1 cellular context compared by ENCODE assay signal in the genomic region with DNA sequence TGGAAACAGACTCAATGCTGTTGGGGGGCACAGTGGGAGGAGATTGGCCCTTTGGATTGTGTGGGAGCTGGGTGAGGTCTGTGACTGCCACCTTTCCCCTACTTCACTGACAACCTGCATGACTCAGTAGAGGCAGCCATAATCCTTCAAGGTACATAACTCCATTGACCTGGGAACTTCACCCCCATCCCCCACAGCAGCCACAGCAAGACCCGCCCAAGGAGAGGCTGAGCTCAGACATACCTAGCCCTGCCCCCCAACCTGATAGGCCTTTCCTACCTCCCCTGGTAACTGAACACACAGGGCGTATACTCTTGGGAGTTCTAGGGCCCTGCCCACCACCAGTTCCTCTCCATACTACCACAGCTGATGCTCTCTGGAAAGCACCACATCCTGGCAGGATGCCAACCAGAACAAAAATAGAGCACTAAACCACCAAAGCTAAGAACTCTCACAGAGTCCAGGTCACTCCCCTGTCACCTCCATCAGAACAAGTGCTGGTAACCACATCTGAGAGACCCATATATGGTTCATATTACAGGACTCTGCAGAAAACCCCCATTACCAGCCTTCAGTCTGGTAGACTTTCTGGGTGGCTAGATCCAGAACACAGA.
TF ChIP-seq lines count a peak whose summit lies in the region.

No MANE protein-coding gene starts in this region.

TF ChIP-seq in GM12878, 131 proteins besides CTCF, POLR2A, EP300 and RAD21 (continued from another document):
- TF ChIP-seq, protein P1, sequence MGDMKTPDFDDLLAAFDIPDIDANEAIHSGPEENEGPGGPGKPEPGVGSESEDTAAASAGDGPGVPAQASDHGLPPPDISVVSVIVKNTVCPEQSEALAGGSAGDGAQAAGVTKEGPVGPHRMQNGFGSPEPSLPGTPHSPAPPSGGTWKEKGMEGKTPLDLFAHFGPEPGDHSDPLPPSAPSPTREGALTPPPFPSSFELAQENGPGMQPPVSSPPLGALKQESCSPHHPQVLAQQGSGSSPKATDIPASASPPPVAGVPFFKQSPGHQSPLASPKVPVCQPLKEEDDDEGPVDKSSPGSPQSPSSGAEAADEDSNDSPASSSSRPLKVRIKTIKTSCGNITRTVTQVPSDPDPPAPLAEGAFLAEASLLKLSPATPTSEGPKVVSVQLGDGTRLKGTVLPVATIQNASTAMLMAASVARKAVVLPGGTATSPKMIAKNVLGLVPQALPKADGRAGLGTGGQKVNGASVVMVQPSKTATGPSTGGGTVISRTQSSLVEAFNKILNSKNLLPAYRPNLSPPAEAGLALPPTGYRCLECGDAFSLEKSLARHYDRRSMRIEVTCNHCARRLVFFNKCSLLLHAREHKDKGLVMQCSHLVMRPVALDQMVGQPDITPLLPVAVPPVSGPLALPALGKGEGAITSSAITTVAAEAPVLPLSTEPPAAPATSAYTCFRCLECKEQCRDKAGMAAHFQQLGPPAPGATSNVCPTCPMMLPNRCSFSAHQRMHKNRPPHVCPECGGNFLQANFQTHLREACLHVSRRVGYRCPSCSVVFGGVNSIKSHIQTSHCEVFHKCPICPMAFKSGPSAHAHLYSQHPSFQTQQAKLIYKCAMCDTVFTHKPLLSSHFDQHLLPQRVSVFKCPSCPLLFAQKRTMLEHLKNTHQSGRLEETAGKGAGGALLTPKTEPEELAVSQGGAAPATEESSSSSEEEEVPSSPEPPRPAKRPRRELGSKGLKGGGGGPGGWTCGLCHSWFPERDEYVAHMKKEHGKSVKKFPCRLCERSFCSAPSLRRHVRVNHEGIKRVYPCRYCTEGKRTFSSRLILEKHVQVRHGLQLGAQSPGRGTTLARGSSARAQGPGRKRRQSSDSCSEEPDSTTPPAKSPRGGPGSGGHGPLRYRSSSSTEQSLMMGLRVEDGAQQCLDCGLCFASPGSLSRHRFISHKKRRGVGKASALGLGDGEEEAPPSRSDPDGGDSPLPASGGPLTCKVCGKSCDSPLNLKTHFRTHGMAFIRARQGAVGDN (IDR thresholded peaks at IDR 0.05) = no peak
- TF ChIP-seq POLR2AphosphoS5 (IDR thresholded peaks at IDR 0.05; ENCODE audit: low read length) (no peak), TCF12 (IDR thresholded peaks at IDR 0.05; ENCODE audit: low read depth, low read length) (no peak), NFIC (IDR thresholded peaks at IDR 0.05; ENCODE audit: low read depth, low read length) (no peak), SUPT20H (IDR thresholded peaks at IDR 0.05; ENCODE audit: borderline replicate concordance, control insufficient read depth, low read depth, low read length) (no peak), HDAC6 (IDR thresholded peaks at IDR 0.05; ENCODE audit: unreplicated experiment) (no peak), CBFB (IDR thresholded peaks at IDR 0.05; ENCODE audit: low read depth) (no peak), ETV6 (conservative IDR thresholded peaks at IDR 0.05 in 1 of 2, IDR thresholded peaks at IDR 0.05 in 1 of 2; ENCODE audit: borderline replicate concordance in 1 of 2, low read depth in 1 of 2) (no peak), DPF2 (IDR thresholded peaks at IDR 0.05) (no peak)
- TF ChIP-seq, protein P2, sequence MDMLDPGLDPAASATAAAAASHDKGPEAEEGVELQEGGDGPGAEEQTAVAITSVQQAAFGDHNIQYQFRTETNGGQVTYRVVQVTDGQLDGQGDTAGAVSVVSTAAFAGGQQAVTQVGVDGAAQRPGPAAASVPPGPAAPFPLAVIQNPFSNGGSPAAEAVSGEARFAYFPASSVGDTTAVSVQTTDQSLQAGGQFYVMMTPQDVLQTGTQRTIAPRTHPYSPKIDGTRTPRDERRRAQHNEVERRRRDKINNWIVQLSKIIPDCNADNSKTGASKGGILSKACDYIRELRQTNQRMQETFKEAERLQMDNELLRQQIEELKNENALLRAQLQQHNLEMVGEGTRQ (IDR thresholded peaks at IDR 0.05; ENCODE audit: borderline replicate concordance, low read depth, low read length) = no peak
